19 cellular contexts compared by ENCODE assay signal in the genomic region with DNA sequence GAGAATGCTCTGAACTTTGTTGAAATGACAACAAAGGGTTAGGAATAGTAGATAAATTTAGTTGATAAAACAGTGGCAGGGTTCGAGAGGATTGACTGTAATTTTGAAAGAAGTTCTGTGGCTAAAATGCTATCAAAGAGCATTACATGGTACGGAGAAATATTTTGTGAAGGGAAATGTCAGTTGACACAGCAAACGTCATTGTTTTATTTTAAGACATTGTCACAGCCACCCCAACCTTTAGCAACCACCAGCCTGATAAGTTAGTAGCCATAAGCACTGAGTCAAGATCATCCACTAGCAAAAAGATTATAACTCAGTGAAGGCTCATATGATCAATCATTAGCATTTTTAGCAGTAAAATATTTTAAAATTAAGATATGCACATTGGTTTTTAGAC. TPM values are rescaled to one million over a fixed set of nuclear protein-coding genes. Genes with fewer than 3 reads are reported as not detected.
DNase-seq lines count a peak whose midpoint lies in the region; ATAC-seq and TF ChIP-seq lines count a peak whose summit lies in the region.
"Had no signal": no experiment of that assay in that cellular context is flagged by ENCODE, and none has a peak within 500 bp of the region (broad histone marks: within the 10 kb centered on the region; RNA-seq: fewer than 3 reads in every experiment).

No MANE protein-coding gene starts in this region.

- CTCF ChIA-PET in Caco-2 (lab: Charles Lee), result no interaction called here

- no TSS peak for BruUV-seq in Caco-2 (replicated peaks; lab: Mats Ljungman, UMichigan)

- H3K36me3 Mint-ChIP-seq in Caco-2 (ENCODE audit: insufficient read depth, unreplicated experiment) (peaks cover 64% of the 10 kb centered on the region), nephron (ENCODE audit: low read depth) (peaks cover 4% of the 10 kb centered on the region)

- POLR2A ChIA-PET in Caco-2 (lab: Charles Lee), result no interaction called here

- H3K4me3 ChIP-seq in Caco-2 (ENCODE audit: low read depth, low read length) (no peak overlapping the region), MM.1S (ENCODE audit: low read length) (no peak overlapping the region), cardiac muscle cell (no peak overlapping the region)
- H3K4me3 ChIP-seq: BLaER1, GM23248 had no signal

- DNase-seq in Caco-2, result no peak
- DNase-seq in MM.1S, result no peak
- DNase-seq in cardiac muscle cell (ENCODE audit: low read depth in 1 of 2, low spot score in 1 of 2), result no peak
- no peak for DNase-seq in NCI-H2081 (lab: John Stamatoyannopoulos, UW)
- DNase-seq in medulla oblongata (ENCODE audit: extremely low spot score), result no peak
- DNase-seq in NCI-H2029 (lab: John Stamatoyannopoulos, UW), result no peak
- DNase-seq: DMS 273 treated with DMSO at 0.1 percent for 48 hours, GF-D8, GM23248, HCEC 1CT, IMR-90, Kasumi-1, NCI-H1417 treated with DMSO at 0.1 percent for 48 hours, NCI-H2081 treated with DMSO at 0.1 percent for 48 hours, NCI-H510A treated with DMSO at 0.1 percent for 48 hours, SHP77 treated with DMSO at 0.1 percent for 48 hours had no signal

- H3K27me3 ChIP-seq in Caco-2 (replicated peaks; ENCODE audit: control insufficient read depth, insufficient read depth, low read length) (no peaks in the 10 kb centered on the region), MM.1S (replicated peaks; ENCODE audit: insufficient read depth, low read length) (no peaks in the 10 kb centered on the region), cardiac muscle cell (no peaks in the 10 kb centered on the region)
- H3K27me3 ChIP-seq: BLaER1 had no signal

- H3K27ac Mint-ChIP-seq in Caco-2 (ENCODE audit: unreplicated experiment) (peak overlapping the region; percentile 73), nephron (peak overlapping the region in 2 of 3 experiments; percentile 1 to 65)

- H3K4me1 Mint-ChIP-seq in Caco-2 (ENCODE audit: low read depth, unreplicated experiment), result peaks cover 42% of the 10 kb centered on the region
- H3K4me1 Mint-ChIP-seq in nephron, result no peaks in the 10 kb centered on the region

- H2AFZ ChIP-seq in MM.1S (ENCODE audit: low read length), result no peak overlapping the region
- H2AFZ ChIP-seq: GM23248 had no signal

- ATAC-seq in GM19023 (IDR thresholded peaks at IDR 0.05; ENCODE audit: unreplicated experiment), result no peak

- H4K20me1 ChIP-seq in MM.1S (ENCODE audit: insufficient read depth, low read length), result no peaks in the 10 kb centered on the region; the same call in 1 of the 2 replicates
- H4K20me1 ChIP-seq: BLaER1 had no signal

- H3F3A ChIP-seq in MM.1S (ENCODE audit: insufficient read depth, low read length), result peaks cover 48% of the 10 kb centered on the region

- no peaks in the 10 kb centered on the region; the same call in 1 of the 2 replicates for H3K36me3 ChIP-seq in Caco-2 (ENCODE audit: control insufficient read depth, insufficient read depth, low read length)
- peaks cover 4% of the 10 kb centered on the region; the same call in 1 of the 2 replicates for H3K36me3 ChIP-seq in MM.1S (replicated peaks; ENCODE audit: insufficient read depth, low read length)
- no peaks in the 10 kb centered on the region for H3K36me3 ChIP-seq in cardiac muscle cell
- H3K36me3 ChIP-seq: BLaER1 had no signal

- H3K9me3 ChIP-seq in Caco-2, result no peaks in the 10 kb centered on the region
- H3K9me3 ChIP-seq in MM.1S (replicated peaks; ENCODE audit: insufficient read depth, low read length), result no peaks in the 10 kb centered on the region
- no peaks in the 10 kb centered on the region for H3K9me3 ChIP-seq in cardiac muscle cell (ENCODE audit: low read depth)
- H3K9me3 ChIP-seq: BLaER1 had no signal

- H3K4me1 ChIP-seq in Caco-2 (peaks cover 71% of the 10 kb centered on the region), MM.1S (ENCODE audit: low read length) (peaks cover 83% of the 10 kb centered on the region), cardiac muscle cell (ENCODE audit: low read depth) (peaks cover 42% of the 10 kb centered on the region)
- H3K4me1 ChIP-seq: BLaER1 had no signal

- peak overlapping the region; percentile 54; the same call in 1 of the 2 replicates for H3K27ac ChIP-seq in MM.1S (ENCODE audit: low read length)
- H3K27ac ChIP-seq in cardiac muscle cell, result peak overlapping the region; percentile 40
- H3K27ac ChIP-seq: BLaER1, GM23248 had no signal

- TF ChIP-seq CTCF in Caco-2 (IDR thresholded peaks at IDR 0.05; ENCODE audit: insufficient read depth in 1 of 2, low read depth in 1 of 2, low read length in 1 of 2, severe bottlenecking in 1 of 2, unreplicated experiment in 1 of 2) (no peak), MM.1S (IDR thresholded peaks at IDR 0.05; ENCODE audit: low read length) (no peak), cardiac muscle cell (IDR thresholded peaks at IDR 0.05; ENCODE audit: low read depth, low read length) (no peak), nephron (IDR thresholded peaks at IDR 0.05; ENCODE audit: unreplicated experiment in 3 of 3) (no peak)

- intact Hi-C loops in Caco-2 (cut with micrococcal nuclease; ENCODE audit: unreplicated experiment), result no loop called here

- H3K4me2 ChIP-seq in MM.1S (ENCODE audit: low read depth, low read length), result peak overlapping the region; percentile 52; the same call in 1 of the 2 replicates
- H3K4me2 ChIP-seq: BLaER1 had no signal

- peak overlapping the region; percentile 20; the same call in 1 of the 2 replicates for H3K9ac ChIP-seq in MM.1S (ENCODE audit: low read length)
- H3K9ac ChIP-seq: BLaER1, GM23248 had no signal

- H3K9me2 ChIP-seq in MM.1S (replicated peaks; ENCODE audit: insufficient read depth, low read length), result no peaks in the 10 kb centered on the region

- peaks cover 98% of the 10 kb centered on the region for H3K79me2 ChIP-seq in MM.1S (ENCODE audit: low read length)

- H3K4me3 Mint-ChIP-seq in Caco-2 (ENCODE audit: unreplicated experiment) (no peak overlapping the region), nephron (no peak overlapping the region)

- no peaks in the 10 kb centered on the region for H3K9me3 Mint-ChIP-seq in Caco-2 (ENCODE audit: unreplicated experiment)
- H3K9me3 Mint-ChIP-seq in nephron, result no peaks in the 10 kb centered on the region

- H3K27me3 Mint-ChIP-seq in Caco-2 (ENCODE audit: insufficient read depth, unreplicated experiment) (no peaks in the 10 kb centered on the region), nephron (ENCODE audit: low read depth) (no peaks in the 10 kb centered on the region)

RNA-seq across cellular contexts. Expression of gene ST3GAL6, which starts 8.7 kb away (rescaled TPM):
- total RNA-seq in Caco-2 (2022), result 59.7 and 67.2 TPM in 2 replicates
- total RNA-seq in cardiac muscle cell, result 36.0 and 41.1 TPM in 2 replicates
- 41.7 and 53.6 TPM in 2 replicates for polyA plus RNA-seq in cardiac muscle cell
- total RNA-seq: GM23248 had no signal
